In genomic region chr10:99659031-99659867, GRCh38 we compare ENCODE assay signal across 8 cellular contexts. TPM values are rescaled to one million over a fixed set of nuclear protein-coding genes. Genes with fewer than 3 reads are reported as not detected.
DNase-seq lines count a peak whose midpoint lies in the region; ATAC-seq, FAIRE-seq and TF ChIP-seq lines count a peak whose summit lies in the region.

A gene with protein sequence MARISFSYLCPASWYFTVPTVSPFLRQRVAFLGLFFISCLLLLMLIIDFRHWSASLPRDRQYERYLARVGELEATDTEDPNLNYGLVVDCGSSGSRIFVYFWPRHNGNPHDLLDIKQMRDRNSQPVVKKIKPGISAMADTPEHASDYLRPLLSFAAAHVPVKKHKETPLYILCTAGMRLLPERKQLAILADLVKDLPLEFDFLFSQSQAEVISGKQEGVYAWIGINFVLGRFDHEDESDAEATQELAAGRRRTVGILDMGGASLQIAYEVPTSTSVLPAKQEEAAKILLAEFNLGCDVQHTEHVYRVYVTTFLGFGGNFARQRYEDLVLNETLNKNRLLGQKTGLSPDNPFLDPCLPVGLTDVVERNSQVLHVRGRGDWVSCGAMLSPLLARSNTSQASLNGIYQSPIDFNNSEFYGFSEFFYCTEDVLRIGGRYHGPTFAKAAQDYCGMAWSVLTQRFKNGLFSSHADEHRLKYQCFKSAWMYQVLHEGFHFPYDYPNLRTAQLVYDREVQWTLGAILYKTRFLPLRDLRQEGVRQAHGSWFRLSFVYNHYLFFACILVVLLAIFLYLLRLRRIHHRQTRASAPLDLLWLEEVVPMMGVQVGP (plus strand): TSS chr10:99659509. CDS start chr10:99659957, 448 bp downstream.

- peak; percentile 64 for TF ChIP-seq POLR2A in GM19193 (IDR thresholded peaks at IDR 0.05; ENCODE audit: extremely low read depth, insufficient read depth, insufficient read length)

- no peaks in the 10 kb centered on the region for H3K27me3 ChIP-seq in kidney epithelial cell (ENCODE audit: control insufficient read depth, insufficient read depth, low read length)

- H3K4me3 ChIP-seq in kidney epithelial cell (ENCODE audit: low read depth, low read length): peak within 1 kb of the TSS; percentile 87

- DNase-seq in AG20443 (ENCODE audit: low spot score) (peak; percentile 99), NCI-H510A (lab: John Stamatoyannopoulos, UW) (peak; percentile 95), kidney epithelial cell (ENCODE audit: low read depth) (peak; percentile 90)
- peak; percentile 85 to 89 for DNase-seq in activated CD4-positive, alpha-beta T cell treated with anti-CD3 and anti-CD28 coated beads for 24 hours (ENCODE audit: low read depth in 2 of 2)
- DNase-seq in stimulated activated CD4-positive, alpha-beta T cell treated with anti-CD3 and anti-CD28 coated beads, Interleukin-15, amount 100 ng/mL, for 48 hours (ENCODE audit: low read depth in 2 of 2): peak; percentile 89 to 92

- peak; percentile 33 for FAIRE-seq in colon (lab: Jason Lieb, UNC)

- peak; percentile 99 for ATAC-seq in HG03432 (IDR thresholded peaks at IDR 0.05; ENCODE audit: unreplicated experiment)

- no peaks in the 10 kb centered on the region for H3K36me3 ChIP-seq in kidney epithelial cell (ENCODE audit: control insufficient read depth, insufficient read depth, low read length)

- TF ChIP-seq CTCF in kidney epithelial cell (IDR thresholded peaks at IDR 0.05; ENCODE audit: insufficient read depth, low read length, poor library complexity, severe bottlenecking): peak; percentile 7

RNA-seq across cellular contexts. Expression of the gene that starts here (rescaled TPM):
- total RNA-seq in kidney epithelial cell: 27.7 and 29.1 TPM in 2 replicates

Comparison
In these comparisons a context has a peak if more than half of its experiments do, and no peak if none do; other contexts are left out.
1. Peak in every context shown above with its lines: DNase-seq, ATAC-seq and H3K4me3 ChIP-seq.